9 cellular contexts compared by ENCODE assay signal in genomic region chr5:57338068-57338848, GRCh38.
A peak's percentile ranks its signal among the peaks of the same experiment; 100 is the strongest.
DNase-seq lines count a peak whose midpoint lies in the region; ATAC-seq, FAIRE-seq and TF ChIP-seq lines count a peak whose summit lies in the region.
"Had no signal": no experiment of that assay in that cellular context is flagged by ENCODE, and none has a peak within 500 bp of the region (broad histone marks: within the 10 kb centered on the region; RNA-seq: fewer than 3 reads in every experiment).

No MANE protein-coding gene starts in this region.

- H3K9me3 ChIP-seq in SK-N-MC (ENCODE audit: low read depth, low read length) = no peaks in the 10 kb centered on the region
- H3K9me3 ChIP-seq in keratinocyte (ENCODE audit: control insufficient read depth, low read depth, low read length) = no peaks in the 10 kb centered on the region
- H3K9me3 ChIP-seq in ovary = no peaks in the 10 kb centered on the region
- H3K9me3 ChIP-seq: adrenal gland had no signal

- no peaks in the 10 kb centered on the region for H3K9me3 Mint-ChIP-seq in activated naive CD4-positive, alpha-beta T cell treated with anti-CD3 and anti-CD28 coated beads for 36 hours

- ATAC-seq in HG02678 (IDR thresholded peaks at IDR 0.05; ENCODE audit: unreplicated experiment) = peak; percentile 75

- H3K4me1 ChIP-seq in keratinocyte (ENCODE audit: control insufficient read depth, extremely low read depth, insufficient read depth, low read length) (no peaks in the 10 kb centered on the region), ovary (ENCODE audit: insufficient read depth) (no peaks in the 10 kb centered on the region)
- H3K4me1 ChIP-seq: adrenal gland had no signal

- TF ChIP-seq CTCF in keratinocyte (optimal IDR thresholded peaks at IDR 0.05 in 1 of 3, IDR thresholded peaks at IDR 0.05 in 1 of 3, conservative IDR thresholded peaks at IDR 0.05 in 1 of 3; ENCODE audit: extremely low read depth in 1 of 3, insufficient read depth in 2 of 3, low read length in 3 of 3) (peak; percentile 58 to 94 (median 61)), ovary (IDR thresholded peaks at IDR 0.05) (no peak)

- no peak overlapping the region for H3K27ac ChIP-seq in SK-N-MC
- H3K27ac ChIP-seq in keratinocyte (ENCODE audit: control insufficient read depth, insufficient read depth, low read length) = no peak overlapping the region
- no peak overlapping the region for H3K27ac ChIP-seq in ovary
- H3K27ac ChIP-seq: adrenal gland had no signal

- 75 to 76% (median 75%) methylated on average over 4 of the region's 4 CpGs for WGBS in ovary, 3 donors

- H3K27ac Mint-ChIP-seq in activated naive CD4-positive, alpha-beta T cell treated with anti-CD3 and anti-CD28 coated beads for 36 hours = no peak overlapping the region

- peaks cover under 1% of the 10 kb centered on the region for H3K27me3 Mint-ChIP-seq in activated naive CD4-positive, alpha-beta T cell treated with anti-CD3 and anti-CD28 coated beads for 36 hours (ENCODE audit: low read depth)

- TF ChIP-seq EP300 in ovary (IDR thresholded peaks at IDR 0.05) = no peak

- H3K79me2 ChIP-seq in keratinocyte (ENCODE audit: control insufficient read depth, insufficient read depth, low read length) = no peaks in the 10 kb centered on the region

- peak; percentile 79 for FAIRE-seq in keratinocyte (lab: Jason Lieb, UNC)

- no peak overlapping the region for H3K4me3 Mint-ChIP-seq in activated naive CD4-positive, alpha-beta T cell treated with anti-CD3 and anti-CD28 coated beads for 36 hours

- H3K36me3 Mint-ChIP-seq in activated naive CD4-positive, alpha-beta T cell treated with anti-CD3 and anti-CD28 coated beads for 36 hours (ENCODE audit: low read depth) = no peaks in the 10 kb centered on the region

- intact Hi-C loops in activated naive CD4-positive, alpha-beta T cell treated with anti-CD3 and anti-CD28 coated beads for 36 hours (cut with micrococcal nuclease) = loop anchor here (1.0 to 5.0 kb wide), 3 partner anchors 40 to 1122 kb away; partner anchors contain the start of gene PLK2
- intact Hi-C loops in ovary (cut with DNase I) = no loop called here

- H3K4me2 ChIP-seq in keratinocyte (ENCODE audit: control insufficient read depth, extremely low read depth, insufficient read depth, low read depth, low read length) = no peak overlapping the region

- TF ChIP-seq POLR2A in ovary (IDR thresholded peaks at IDR 0.05) = no peak

- dilution Hi-C loops in keratinocyte (cut with MboI; ENCODE audit: extremely low pct_ligation_motif_present, low sequenced_read_pairs) = no loop called here

- H3K27me3 ChIP-seq in keratinocyte (ENCODE audit: control insufficient read depth, extremely low read depth, insufficient read depth, low read length) = no peaks in the 10 kb centered on the region
- H3K27me3 ChIP-seq in ovary = no peaks in the 10 kb centered on the region
- H3K27me3 ChIP-seq: adrenal gland had no signal

- H3K36me3 ChIP-seq in SK-N-MC (ENCODE audit: insufficient read depth, low read length) (no peaks in the 10 kb centered on the region), keratinocyte (ENCODE audit: control insufficient read depth in 2 of 2, extremely low read depth in 1 of 2, insufficient read depth in 2 of 2, low read length in 2 of 2) (no peaks in the 10 kb centered on the region), ovary (no peaks in the 10 kb centered on the region)
- H3K36me3 ChIP-seq: adrenal gland had no signal

- H3K4me3 ChIP-seq in SK-N-MC = no peak overlapping the region
- H3K4me3 ChIP-seq in keratinocyte (ENCODE audit: control insufficient read depth in 2 of 3, extremely low read depth in 1 of 3, insufficient read depth in 2 of 3, low read depth in 1 of 3, low read length in 3 of 3) = no peak overlapping the region
- H3K4me3 ChIP-seq in ovary = no peak overlapping the region
- H3K4me3 ChIP-seq: adrenal gland had no signal

- H3K9me1 ChIP-seq in keratinocyte (ENCODE audit: control insufficient read depth, extremely low read depth, insufficient read depth, low read length) = no peaks in the 10 kb centered on the region

- CTCF ChIA-PET in activated naive CD4-positive, alpha-beta T cell treated with anti-CD3 and anti-CD28 coated beads for 36 hours (lab: Charles Lee) = interaction anchor here (0.5 to 2.3 kb wide), 16 partner anchors 8 to 1123 kb away, joined by 3 to 12 read pairs (median 3); no protein-coding TSS in a partner anchor

- H3K9ac ChIP-seq in SK-N-MC (ENCODE audit: insufficient read length) = no peak overlapping the region
- no peak overlapping the region for H3K9ac ChIP-seq in keratinocyte (ENCODE audit: control insufficient read depth, extremely low read depth, insufficient read depth, low read length)

- no peaks in the 10 kb centered on the region for H3K4me1 Mint-ChIP-seq in activated naive CD4-positive, alpha-beta T cell treated with anti-CD3 and anti-CD28 coated beads for 36 hours (ENCODE audit: low read depth)

- H4K20me1 ChIP-seq in keratinocyte (ENCODE audit: control insufficient read depth, extremely low read depth, insufficient read depth, low read length) = no peaks in the 10 kb centered on the region

- DNase-seq in activated naive CD4-positive, alpha-beta T cell treated with anti-CD3 and anti-CD28 coated beads for 36 hours = peak; percentile 31
- no peak for DNase-seq in activated naive CD4-positive, alpha-beta T cell treated with anti-CD3 and anti-CD28 coated beads, Interleukin-2, amount 50 U/mL, for 16 hours
- DNase-seq in SK-N-MC (ENCODE audit: low read depth, low spot score) (peak; percentile 10), keratinocyte (ENCODE audit: low read depth, low spot score) (no peak), NCI-H2227 (lab: John Stamatoyannopoulos, UW; ENCODE audit: unreplicated experiment) (no peak), occipital lobe (lab: John Stamatoyannopoulos, UW) (no peak), ovary (no peak)

- H2AFZ ChIP-seq in keratinocyte (ENCODE audit: control insufficient read depth, low read length) = no peak overlapping the region

Comparison
In these comparisons a context has a peak if more than half of its experiments do, and no peak if none do; other contexts are left out.
1. DNase-seq: peak in activated naive CD4-positive, alpha-beta T cell treated with anti-CD3 and anti-CD28 coated beads for 36 hours (single experiment) and SK-N-MC (single experiment); none in activated naive CD4-positive, alpha-beta T cell treated with anti-CD3 and anti-CD28 coated beads, Interleukin-2, amount 50 U/mL, for 16 hours (single experiment), keratinocyte (single experiment), NCI-H2227 (single experiment), occipital lobe (single experiment) and ovary (0 of 5).
2. CTCF ChIP-seq: peak in keratinocyte (3 of 3); none in ovary (0 of 3).